ENCODE assay signal across 9 cellular contexts in genomic region chr4:54539500-54540029, GRCh38.
DNase-seq lines count a peak whose midpoint lies in the region; ATAC-seq and TF ChIP-seq lines count a peak whose summit lies in the region.
"Had no signal": no experiment of that assay in that cellular context is flagged by ENCODE, and none has a peak within 500 bp of the region (broad histone marks: within the 10 kb centered on the region; RNA-seq: fewer than 3 reads in every experiment).

No MANE protein-coding gene starts in this region.

- DNase-seq in 8988T (peak; percentile 38), GM23338 (ENCODE audit: low spot score) (peak; percentile 80), NCI-H774 (lab: John Stamatoyannopoulos, UW) (peak; percentile 42), right lobe of liver (peak; percentile 51 to 62 (median 51)), HPDE6-E6E7 (ENCODE audit: extremely low spot score) (no peak)

- peak overlapping the region; percentile 84 for H2AFZ ChIP-seq in GM23338

- TF ChIP-seq POLR2A in right lobe of liver (IDR thresholded peaks at IDR 0.05), result no peak

- no peak overlapping the region for H3K27ac Mint-ChIP-seq in GM23338
- H3K27ac Mint-ChIP-seq: activated naive CD4-positive, alpha-beta T cell treated with anti-CD3 and anti-CD28 coated beads, Interleukin-2, amount 50 U/mL, for 72 hours had no signal

- no peaks in the 10 kb centered on the region for H3K36me3 ChIP-seq in GM23338 (ENCODE audit: insufficient read depth)
- H3K36me3 ChIP-seq in duodenal mucosa (ENCODE audit: control insufficient read depth in 1 of 2, insufficient read depth in 2 of 2, low read length in 2 of 2), result no peaks in the 10 kb centered on the region
- H3K36me3 ChIP-seq in right lobe of liver, result no peaks in the 10 kb centered on the region
- H3K36me3 ChIP-seq in stomach smooth muscle (ENCODE audit: control insufficient read depth in 2 of 2, insufficient read depth in 2 of 2, low read length in 2 of 2), result no peaks in the 10 kb centered on the region

- H3K9me3 Mint-ChIP-seq in GM23338, result peaks cover 12% of the 10 kb centered on the region
- H3K9me3 Mint-ChIP-seq: activated naive CD4-positive, alpha-beta T cell treated with anti-CD3 and anti-CD28 coated beads, Interleukin-2, amount 50 U/mL, for 72 hours had no signal

- H3K27me3 Mint-ChIP-seq in GM23338 (ENCODE audit: insufficient read depth, low read depth, poor library complexity), result peaks cover 3% of the 10 kb centered on the region

- no peaks in the 10 kb centered on the region for H4K20me1 ChIP-seq in GM23338 (replicated peaks; ENCODE audit: insufficient read depth)

- H3K9me3 ChIP-seq in duodenal mucosa (ENCODE audit: control insufficient read depth in 1 of 2, low read length in 2 of 2), result no peaks in the 10 kb centered on the region
- no peaks in the 10 kb centered on the region for H3K9me3 ChIP-seq in right lobe of liver
- H3K9me3 ChIP-seq in stomach smooth muscle (ENCODE audit: control insufficient read depth in 2 of 2, low read length in 2 of 2), result no peaks in the 10 kb centered on the region

- ATAC-seq in GM23338 (peak; percentile 95), right lobe of liver (peak; percentile 82 to 92 (median 90)), GM18873 (IDR thresholded peaks at IDR 0.05; ENCODE audit: low FRiP score, unreplicated experiment) (no peak)

- H3K4me3 ChIP-seq in GM23338 (peak overlapping the region; percentile 50), duodenal mucosa (ENCODE audit: low read depth in 1 of 2, low read length in 2 of 2) (peak overlapping the region; percentile 69 to 73), right lobe of liver (peak overlapping the region in 1 of 3 donors; percentile 42), stomach smooth muscle (ENCODE audit: low read length in 2 of 2) (peak overlapping the region; percentile 60 to 74)

- intact Hi-C loops in right lobe of liver (cut with DNase I), result no loop called here

- TF ChIP-seq CTCF in GM23338 (conservative IDR thresholded peaks at IDR 0.05; ENCODE audit: low read depth in 2 of 2) (no peak), right lobe of liver (IDR thresholded peaks at IDR 0.05) (no peak)

- no peak overlapping the region for H3K27ac ChIP-seq in GM23338 (ENCODE audit: low read depth)
- H3K27ac ChIP-seq in duodenal mucosa (ENCODE audit: low read depth, low read length), result no peak overlapping the region
- no peak overlapping the region for H3K27ac ChIP-seq in right lobe of liver
- no peak overlapping the region for H3K27ac ChIP-seq in stomach smooth muscle (ENCODE audit: low read length)

- peak overlapping the region; percentile 73 for H3K4me2 ChIP-seq in GM23338

- peaks cover 12% of the 10 kb centered on the region for H3K36me3 Mint-ChIP-seq in GM23338 (ENCODE audit: low read depth)

- H3K9ac ChIP-seq in duodenal mucosa (ENCODE audit: low read depth in 1 of 2, low read length in 2 of 2) (no peak overlapping the region), stomach smooth muscle (ENCODE audit: low read length in 2 of 2) (peak overlapping the region in 1 of 2 donors; percentile 42)

- peak overlapping the region; percentile 67 for H3K4me3 Mint-ChIP-seq in GM23338

- H3K79me2 ChIP-seq in GM23338 (replicated peaks; ENCODE audit: insufficient read depth), result no peaks in the 10 kb centered on the region

- H3K9me2 ChIP-seq in GM23338 (ENCODE audit: insufficient read depth), result no peaks in the 10 kb centered on the region

- H3K4me1 Mint-ChIP-seq in GM23338, result peaks cover 26% of the 10 kb centered on the region

- H3K27me3 ChIP-seq in GM23338 (ENCODE audit: insufficient read depth) (no peaks in the 10 kb centered on the region), duodenal mucosa (ENCODE audit: control insufficient read depth in 1 of 2, insufficient read depth in 2 of 2, low read length in 2 of 2) (no peaks in the 10 kb centered on the region), right lobe of liver (no peaks in the 10 kb centered on the region), stomach smooth muscle (ENCODE audit: control insufficient read depth in 1 of 2, insufficient read depth in 2 of 2, low read length in 2 of 2) (peaks cover 0 to 2% of the 10 kb centered on the region in 2 donors)

- no peaks in the 10 kb centered on the region for H3F3A ChIP-seq in GM23338 (replicated peaks; ENCODE audit: low read depth)

- 0 out of 2 replicates have a peak, but pooled peaks cover 6% of the 10 kb centered on the region for H3K4me1 ChIP-seq in GM23338 (ENCODE audit: insufficient read depth)
- H3K4me1 ChIP-seq in duodenal mucosa (ENCODE audit: control insufficient read depth in 1 of 2, insufficient read depth in 2 of 2, low read length in 2 of 2), result peaks cover 5 to 6% of the 10 kb centered on the region in 2 donors
- H3K4me1 ChIP-seq in right lobe of liver, result no peaks in the 10 kb centered on the region
- H3K4me1 ChIP-seq in stomach smooth muscle (ENCODE audit: control insufficient read depth, insufficient read depth, low read length), result peaks cover 10% of the 10 kb centered on the region

- 4% methylated on average over 5 of the region's 26 CpGs for WGBS in right lobe of liver (ENCODE audit: insufficient coverage, low coverage, low lambda C conversion rate, missing lambda C conversion rate)

TF ChIP-seq in GM23338, 12 proteins besides CTCF, POLR2A, EP300 and RAD21:
- no peak for TF ChIP-seq EZH2phosphoT487 (IDR thresholded peaks at IDR 0.05; ENCODE audit: unreplicated experiment)
- no peak for TF ChIP-seq ZNF114 (CRISPR knock-in tag; IDR thresholded peaks at IDR 0.05)
- no peak for TF ChIP-seq JUNB (IDR thresholded peaks at IDR 0.05; ENCODE audit: unreplicated experiment)
- no peak for TF ChIP-seq ZNF331 (CRISPR knock-in tag; IDR thresholded peaks at IDR 0.05; ENCODE audit: low read depth)
